In genomic region chr20:9100721-9101120, GRCh38 we compare ENCODE assay signal across 32 cellular contexts. TPM values are rescaled to one million over a fixed set of nuclear protein-coding genes. Genes with fewer than 3 reads are reported as not detected.
"Had no signal": no experiment of that assay in that cellular context is flagged by ENCODE, and none has a peak within 500 bp of the region (broad histone marks: within the 10 kb centered on the region; RNA-seq: fewer than 3 reads in every experiment).

No MANE protein-coding gene starts in this region.

- H3K9ac ChIP-seq: SK-N-SH had no signal

- H3K4me3 ChIP-seq: cardiac muscle cell, Peyer's patch, SJSA1 had no signal

- H3K27ac ChIP-seq: brain microvascular endothelial cell, cardiac muscle cell, Peyer's patch, SJSA1 had no signal

- ATAC-seq: activated CD8-positive, alpha-beta T cell treated with anti-CD3 and anti-CD28 coated beads for 36 hours; activated T-cell treated with anti-CD3 and anti-CD28 coated beads, Interleukin-2, amount 50 U/mL, for 72 hours; activated T-helper 17 cell treated with anti-CD3 and anti-CD28 coated beads, Interleukin-2, amount 50 U/mL, for 72 hours; PC-3 had no signal

- H3K4me1 ChIP-seq: Peyer's patch, SJSA1 had no signal

- H3K27ac Mint-ChIP-seq: activated CD4-positive, alpha-beta T cell treated with anti-CD3 and anti-CD28 coated beads, Interleukin-2, amount 10 ng/mL, durations not matched to agents 24 days and 14 days; activated CD8-positive, alpha-beta T cell treated with anti-CD3 and anti-CD28 coated beads for 36 hours; activated naive CD8-positive, alpha-beta T cell treated with anti-CD3 and anti-CD28 coated beads for 36 hours; activated T-cell treated with anti-CD3 and anti-CD28 coated beads, Interleukin-2, amount 50 U/mL, for 72 hours; activated T-helper 17 cell treated with anti-CD3 and anti-CD28 coated beads, Interleukin-2, amount 50 U/mL, for 72 hours; T-helper 1 cell treated with Interleukin-12 subunit alpha and Interleukin-12 subunit beta and Interleukin-4 antibody, amounts not matched to agents 30 μg/mL and 1 μg/mL, for 36 hours; T-helper 2 cell treated with Interferon-gamma antibody and Interleukin-4, amounts not matched to agents 5 μg/mL and 100 μg/mL, for 36 hours had no signal

- H3K9me3 Mint-ChIP-seq: activated CD4-positive, alpha-beta T cell treated with anti-CD3 and anti-CD28 coated beads, Interleukin-2, amount 10 ng/mL, durations not matched to agents 24 days and 14 days; activated CD8-positive, alpha-beta T cell treated with anti-CD3 and anti-CD28 coated beads for 36 hours; activated naive CD8-positive, alpha-beta T cell treated with anti-CD3 and anti-CD28 coated beads for 36 hours; activated T-cell treated with anti-CD3 and anti-CD28 coated beads, Interleukin-2, amount 50 U/mL, for 72 hours; T-helper 1 cell treated with Interleukin-12 subunit alpha and Interleukin-12 subunit beta and Interleukin-4 antibody, amounts not matched to agents 30 μg/mL and 1 μg/mL, for 36 hours; T-helper 2 cell treated with Interferon-gamma antibody and Interleukin-4, amounts not matched to agents 5 μg/mL and 100 μg/mL, for 36 hours had no signal

- H3K4me2 ChIP-seq: SK-N-SH had no signal

- H3K4me3 Mint-ChIP-seq: activated CD4-positive, alpha-beta T cell treated with anti-CD3 and anti-CD28 coated beads, Interleukin-2, amount 10 ng/mL, durations not matched to agents 24 days and 14 days; activated CD8-positive, alpha-beta T cell treated with anti-CD3 and anti-CD28 coated beads for 36 hours; activated naive CD8-positive, alpha-beta T cell treated with anti-CD3 and anti-CD28 coated beads for 36 hours; activated T-cell treated with anti-CD3 and anti-CD28 coated beads, Interleukin-2, amount 50 U/mL, for 72 hours; activated T-helper 17 cell treated with anti-CD3 and anti-CD28 coated beads, Interleukin-2, amount 50 U/mL, for 72 hours; T-helper 1 cell treated with Interleukin-12 subunit alpha and Interleukin-12 subunit beta and Interleukin-4 antibody, amounts not matched to agents 30 μg/mL and 1 μg/mL, for 36 hours; T-helper 2 cell treated with Interferon-gamma antibody and Interleukin-4, amounts not matched to agents 5 μg/mL and 100 μg/mL, for 36 hours had no signal

- H3K36me3 Mint-ChIP-seq: activated naive CD8-positive, alpha-beta T cell treated with anti-CD3 and anti-CD28 coated beads for 36 hours had no signal

- H3K4me1 Mint-ChIP-seq: activated CD4-positive, alpha-beta T cell treated with anti-CD3 and anti-CD28 coated beads, Interleukin-2, amount 10 ng/mL, durations not matched to agents 24 days and 14 days; activated naive CD8-positive, alpha-beta T cell treated with anti-CD3 and anti-CD28 coated beads for 36 hours; activated T-helper 17 cell treated with anti-CD3 and anti-CD28 coated beads, Interleukin-2, amount 50 U/mL, for 72 hours had no signal

- DNase-seq: activated CD4-positive, alpha-beta T cell treated with anti-CD3 and anti-CD28 coated beads, Interleukin-2, amount 10 ng/mL, durations not matched to agents 24 days and 14 days; activated CD4-positive, alpha-beta T cell treated with anti-CD3 and anti-CD28 coated beads, Interleukin-2, amount 50 U/mL, for 4 hours; activated CD8-positive, alpha-beta T cell treated with anti-CD3 and anti-CD28 coated beads for 36 hours; activated effector memory CD4-positive, alpha-beta T cell treated with anti-CD3 and anti-CD28 coated beads, Interleukin-2, amount 50 U/mL, for 16 hours; activated naive CD4-positive, alpha-beta T cell; activated naive CD4-positive, alpha-beta T cell treated with anti-CD3 and anti-CD28 coated beads, Interleukin-2, amount 50 U/mL, for 16 hours; activated naive CD8-positive, alpha-beta T cell treated with anti-CD3 and anti-CD28 coated beads for 36 hours; activated T-cell treated with anti-CD3 and anti-CD28 coated beads, Interleukin-2, amount 50 U/mL, for 1 hour; activated T-cell treated with anti-CD3 and anti-CD28 coated beads, Interleukin-2, amount 50 U/mL, for 72 hours; amniotic stem cell; aorta; brain microvascular endothelial cell; NCI-H1092 treated with DMSO at 0.1 percent for 48 hours; NCI-H1417; NCI-H146; NCI-H1930; NCI-H2081 treated with DMSO at 0.1 percent for 48 hours; NCI-H2227 treated with DMSO at 0.1 percent for 48 hours; NCI-H510A treated with DMSO at 0.1 percent for 48 hours; NCI-H748 treated with DMSO at 0.1 percent for 48 hours; NK-92 treated with Interleukin-12 subunit alpha and Interleukin-12 subunit beta, amount 100 ng/mL, for 24 hours; PC-3; Peyer's patch; RPMI8226; SHP77 treated with DMSO at 0.1 percent for 48 hours; SK-N-SH had no signal

- H3K36me3 ChIP-seq: brain microvascular endothelial cell, cardiac muscle cell, Peyer's patch, SJSA1 had no signal

- H3K9me3 ChIP-seq: Peyer's patch, SJSA1, SK-N-SH had no signal

- H3K27me3 Mint-ChIP-seq: activated CD4-positive, alpha-beta T cell treated with anti-CD3 and anti-CD28 coated beads, Interleukin-2, amount 10 ng/mL, durations not matched to agents 24 days and 14 days; activated CD8-positive, alpha-beta T cell treated with anti-CD3 and anti-CD28 coated beads for 36 hours; activated naive CD8-positive, alpha-beta T cell treated with anti-CD3 and anti-CD28 coated beads for 36 hours had no signal

- H3K27me3 ChIP-seq: brain microvascular endothelial cell, cardiac muscle cell, Peyer's patch, SJSA1 had no signal

RNA-seq across cellular contexts. Expression of gene PLCB4, which starts 31.8 kb away (rescaled TPM):
- total RNA-seq: activated CD4-positive, alpha-beta T cell treated with anti-CD3 and anti-CD28 coated beads, Interleukin-2, amount 10 ng/mL, durations not matched to agents 24 days and 14 days; activated CD8-positive, alpha-beta memory T cell treated with anti-CD3 and anti-CD28 coated beads for 36 hours; activated CD8-positive, alpha-beta T cell treated with anti-CD3 and anti-CD28 coated beads for 36 hours; activated naive CD8-positive, alpha-beta T cell treated with anti-CD3 and anti-CD28 coated beads for 36 hours; activated T-cell treated with anti-CD3 and anti-CD28 coated beads, Interleukin-2, amount 50 U/mL, for 72 hours; activated T-helper 17 cell treated with anti-CD3 and anti-CD28 coated beads, Interleukin-2, amount 50 U/mL, for 72 hours had no signal
